ENCODE assay signal across 31 cellular contexts in the genomic region with DNA sequence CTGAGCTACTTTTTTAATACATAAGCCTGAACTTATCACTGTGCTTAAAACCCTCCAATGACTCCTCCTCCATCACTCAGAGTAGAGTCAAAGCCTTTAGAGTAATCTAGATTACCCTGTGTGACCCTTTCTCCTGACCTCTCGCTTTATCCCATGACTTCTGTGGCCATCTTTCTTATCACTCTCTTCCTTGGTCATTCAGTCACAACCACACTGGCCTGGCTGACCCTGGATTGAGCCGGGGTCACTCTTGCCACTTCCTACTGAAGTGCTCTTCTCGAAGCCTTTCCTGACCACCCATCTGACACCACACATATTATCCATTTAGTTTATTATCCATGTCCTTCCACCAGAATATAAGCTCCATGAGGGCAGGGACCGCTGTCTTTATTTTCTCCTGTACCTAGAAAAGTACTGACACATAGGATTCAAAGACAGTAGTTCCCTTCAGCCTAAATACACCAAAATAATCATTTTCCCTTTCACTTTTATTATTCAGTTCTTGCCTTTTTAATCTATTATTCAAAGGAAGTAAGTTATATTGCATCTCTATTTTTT. TPM values are rescaled to one million over a fixed set of nuclear protein-coding genes. Genes with fewer than 3 reads are reported as not detected.
"Had no signal": no experiment of that assay in that cellular context is flagged by ENCODE, and none has a peak within 500 bp of the region (broad histone marks: within the 10 kb centered on the region; RNA-seq: fewer than 3 reads in every experiment).

No MANE protein-coding gene starts in this region.

- H3K4me3 ChIP-seq: body of pancreas, esophagus squamous epithelium, gastroesophageal sphincter, heart right ventricle, hepatocyte had no signal

- ATAC-seq: activated T-cell treated with anti-CD3 and anti-CD28 coated beads, Interleukin-2, amount 50 U/mL, for 72 hours; body of pancreas; gastroesophageal sphincter; heart right ventricle; WTC11 had no signal

- H3K27ac ChIP-seq: body of pancreas, epithelial cell of prostate, esophagus squamous epithelium, gastroesophageal sphincter, heart right ventricle, hepatocyte, VCaP had no signal

- H2AFZ ChIP-seq: hepatocyte had no signal

- H3K4me1 ChIP-seq: esophagus squamous epithelium, gastroesophageal sphincter had no signal

- H3K27me3 ChIP-seq: body of pancreas, esophagus squamous epithelium, gastroesophageal sphincter, heart right ventricle, hepatocyte had no signal

- FAIRE-seq: colon, endometrium, endothelial cell of umbilical vein, TTC549 had no signal

- H3K9me3 ChIP-seq: body of pancreas, esophagus squamous epithelium, gastroesophageal sphincter, heart right ventricle had no signal

- DNase-seq: activated CD4-positive, alpha-beta memory T cell treated with anti-CD3 and anti-CD28 coated beads, Interleukin-2, amount 10 ng/mL, durations not matched to agents 7 days and 5 days; activated CD4-positive, alpha-beta T cell treated with anti-CD3 and anti-CD28 coated beads for 1 hour; activated CD4-positive, alpha-beta T cell treated with anti-CD3 and anti-CD28 coated beads for 4 hours; activated CD4-positive, alpha-beta T cell treated with anti-CD3 and anti-CD28 coated beads, Interleukin-2, amount 10 ng/mL, durations not matched to agents 7 days and 5 days; activated CD4-positive, alpha-beta T cell treated with anti-CD3 and anti-CD28 coated beads, Interleukin-2, amount 50 U/mL, for 4 hours; activated CD8-positive, alpha-beta memory T cell treated with anti-CD3 and anti-CD28 coated beads, Interleukin-2, amount 50 U/mL, for 48 hours; activated gamma-delta T cell treated with Interleukin-2 at 50 U/mL for 16 hours; activated naive CD4-positive, alpha-beta T cell treated with anti-CD3 and anti-CD28 coated beads, Interleukin-2, amount 50 U/mL, for 16 hours; activated naive CD4-positive, alpha-beta T cell treated with Interleukin-2 at 50 U/mL for 16 hours; activated T-cell treated with anti-CD3 and anti-CD28 coated beads for 4 hours; activated T-cell treated with anti-CD3 and anti-CD28 coated beads, Interleukin-2, amount 50 U/mL, for 24 hours; activated T-cell treated with anti-CD3 and anti-CD28 coated beads, Interleukin-2, amount 50 U/mL, for 72 hours; amygdala; aorta; body of pancreas; caudate nucleus; cortex of kidney; effector CD8-positive, alpha-beta T cell; esophagus squamous epithelium; foreskin melanocyte; heart right ventricle; T-helper 2 cell had no signal

- H3K79me2 ChIP-seq: hepatocyte had no signal

- H3K4me2 ChIP-seq: hepatocyte had no signal

RNA-seq across cellular contexts. Expression of gene ABCA9, which starts 28.0 kb away (rescaled TPM):
- total RNA-seq: WTC11 had no signal

RNA-seq across cellular contexts. Expression of gene ABCA6, which starts 53.0 kb away (rescaled TPM):
- total RNA-seq: WTC11 had no signal
